In the genomic region with DNA sequence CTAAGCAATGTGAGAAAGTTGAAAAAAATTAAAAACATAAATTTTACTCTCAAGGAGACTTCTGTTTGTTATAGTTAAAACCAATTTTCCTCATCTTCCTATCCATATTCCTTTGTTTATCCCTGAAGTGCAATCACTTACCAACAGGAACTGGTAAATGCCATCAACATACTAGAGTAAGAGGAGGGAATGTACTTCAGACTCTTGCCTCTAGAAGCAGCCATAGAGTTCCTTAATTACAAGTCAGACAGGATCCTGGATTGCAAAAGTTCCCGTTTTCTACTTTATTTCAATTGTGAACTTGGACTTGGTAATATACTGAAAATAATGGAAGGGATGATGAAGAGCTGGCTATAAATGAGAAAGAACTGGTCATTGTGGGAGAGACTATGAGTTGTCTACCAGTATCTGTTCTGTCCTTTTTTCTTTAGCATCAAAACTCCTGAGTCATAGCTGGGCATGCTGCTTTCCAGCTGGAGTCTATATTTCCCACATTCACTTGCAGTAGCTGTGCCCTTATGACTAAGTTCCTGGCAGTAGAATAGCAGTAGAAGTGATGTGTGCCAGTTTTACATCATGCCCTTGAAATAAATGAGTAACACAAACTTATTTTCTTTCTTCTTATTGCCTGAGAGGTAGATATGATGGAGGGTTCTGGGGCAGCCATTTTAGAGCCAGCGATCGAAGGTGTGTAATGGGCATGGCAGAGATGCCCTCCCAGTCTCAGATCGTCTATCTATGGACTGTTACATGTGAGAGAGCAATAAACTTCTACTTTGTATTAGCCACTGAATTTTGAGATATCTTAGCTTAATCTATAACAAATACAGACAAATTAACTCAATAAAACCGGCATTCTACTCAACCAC, we compare ENCODE assay signal across 12 cellular contexts. TPM values are rescaled to one million over a fixed set of nuclear protein-coding genes. Genes with fewer than 3 reads are reported as not detected.
A peak's percentile ranks its signal among the peaks of the same experiment; 100 is the strongest.
DNase-seq lines count a peak whose midpoint lies in the region; ATAC-seq and TF ChIP-seq lines count a peak whose summit lies in the region.
"Had no signal": no experiment of that assay in that cellular context is flagged by ENCODE, and none has a peak within 500 bp of the region (broad histone marks: within the 10 kb centered on the region; RNA-seq: fewer than 3 reads in every experiment).

No MANE protein-coding gene starts in this region.

- no peak for ATAC-seq in naive thymus-derived CD4-positive, alpha-beta T cell
- ATAC-seq in effector memory CD8-positive, alpha-beta T cell (replicated peaks) = no peak

- H3K4me3 Mint-ChIP-seq in naive thymus-derived CD4-positive, alpha-beta T cell = no peak overlapping the region
- H3K4me3 Mint-ChIP-seq in effector memory CD8-positive, alpha-beta T cell = no peak overlapping the region

- peak overlapping the region in 1 of 9 donors; percentile 47 for H3K27ac Mint-ChIP-seq in naive thymus-derived CD4-positive, alpha-beta T cell
- H3K27ac Mint-ChIP-seq in effector memory CD8-positive, alpha-beta T cell = no peak overlapping the region

- H3K4me1 ChIP-seq in adipocyte (ENCODE audit: control insufficient read depth, insufficient read depth, low read length) (peaks cover 16% of the 10 kb centered on the region), sigmoid colon (peaks cover 0 to 4% (median 2%) of the 10 kb centered on the region in 4 donors)
- peaks cover 0 to 15% of the 10 kb centered on the region in 2 donors for H3K4me1 ChIP-seq in naive thymus-derived CD4-positive, alpha-beta T cell (ENCODE audit: control insufficient read depth in 2 of 2, insufficient read depth in 2 of 2, low read length in 2 of 2)

- TF ChIP-seq EP300 in sigmoid colon (IDR thresholded peaks at IDR 0.05) = no peak

- peaks cover 0 to 22% (median 19%) of the 10 kb centered on the region in 7 donors for H3K4me1 Mint-ChIP-seq in naive thymus-derived CD4-positive, alpha-beta T cell
- H3K4me1 Mint-ChIP-seq in effector memory CD8-positive, alpha-beta T cell (ENCODE audit: low read depth in 2 of 2) = peaks cover 3 to 6% of the 10 kb centered on the region in 2 donors

- peak overlapping the region in 2 of 4 donors; percentile 1 to 57 for H3K27ac ChIP-seq in sigmoid colon
- H3K27ac ChIP-seq in naive thymus-derived CD4-positive, alpha-beta T cell (ENCODE audit: low read depth, low read length) = no peak overlapping the region

- WGBS in sigmoid colon, 2 donors = 78 to 90% methylated on average over 5 of the region's 5 CpGs

- POLR2A ChIA-PET in naive thymus-derived CD4-positive, alpha-beta T cell (lab: Charles Lee) = no interaction called here

- H3K36me3 ChIP-seq in adipocyte (ENCODE audit: control insufficient read depth, insufficient read depth, low read length, severe bottlenecking) (no peaks in the 10 kb centered on the region), sigmoid colon (no peaks in the 10 kb centered on the region)
- H3K36me3 ChIP-seq in naive thymus-derived CD4-positive, alpha-beta T cell (ENCODE audit: control insufficient read depth in 2 of 3, insufficient read depth in 3 of 3, low read length in 3 of 3) = no peaks in the 10 kb centered on the region

- CTCF ChIA-PET in naive thymus-derived CD4-positive, alpha-beta T cell (lab: Charles Lee) = no interaction called here

- H3K9me3 ChIP-seq in adipocyte (ENCODE audit: control insufficient read depth, low read length) (no peaks in the 10 kb centered on the region), sigmoid colon (no peaks in the 10 kb centered on the region)
- H3K9me3 ChIP-seq in naive thymus-derived CD4-positive, alpha-beta T cell (ENCODE audit: control insufficient read depth in 2 of 3, low read length in 3 of 3) = no peaks in the 10 kb centered on the region

- H3K27me3 Mint-ChIP-seq in naive thymus-derived CD4-positive, alpha-beta T cell = peaks cover 0 to 7% (median 0%) of the 10 kb centered on the region in 5 donors
- peaks cover 0 to 11% of the 10 kb centered on the region in 2 donors for H3K27me3 Mint-ChIP-seq in effector memory CD8-positive, alpha-beta T cell

- intact Hi-C loops in sigmoid colon (cut with DNase I) = no loop called here
- intact Hi-C loops in naive thymus-derived CD4-positive, alpha-beta T cell (cut with micrococcal nuclease) = no loop called here

- no peak overlapping the region for H3K9ac ChIP-seq in adipocyte (ENCODE audit: low read length)

- no peaks in the 10 kb centered on the region for H3K36me3 Mint-ChIP-seq in naive thymus-derived CD4-positive, alpha-beta T cell
- no peaks in the 10 kb centered on the region for H3K36me3 Mint-ChIP-seq in effector memory CD8-positive, alpha-beta T cell (ENCODE audit: insufficient read depth)

- peak overlapping the region; percentile 10 for H3K4me3 ChIP-seq in adipocyte (ENCODE audit: low read length)
- H3K4me3 ChIP-seq in sigmoid colon = no peak overlapping the region
- no peak overlapping the region for H3K4me3 ChIP-seq in naive thymus-derived CD4-positive, alpha-beta T cell (ENCODE audit: low read length)

- peaks cover 0 to 2% (median 0%) of the 10 kb centered on the region in 11 donors for H3K9me3 Mint-ChIP-seq in naive thymus-derived CD4-positive, alpha-beta T cell
- H3K9me3 Mint-ChIP-seq in effector memory CD8-positive, alpha-beta T cell = no peaks in the 10 kb centered on the region

- TF ChIP-seq CTCF in sigmoid colon (IDR thresholded peaks at IDR 0.05) = no peak

- DNase-seq in A172 (ENCODE audit: low spot score) (peak; percentile 90), GOT3 (lab: John Stamatoyannopoulos, UW) (peak; percentile 34), adipocyte (ENCODE audit: low read depth) (peak; percentile 65), hepatic stellate cell (ENCODE audit: low spot score) (peak; percentile 2), sigmoid colon (no peak), NAMALWA (ENCODE audit: low spot score) (no peak)
- DNase-seq in naive thymus-derived CD4-positive, alpha-beta T cell = no peak
- DNase-seq in effector memory CD8-positive, alpha-beta T cell = no peak
- DNase-seq: activated CD4-positive, alpha-beta T cell treated with anti-CD3 and anti-CD28 coated beads for 1 hour; COR-L47; NCI-H526 treated with DMSO at 0.1 percent for 48 hours; stimulated activated CD4-positive, alpha-beta T cell treated with anti-CD3 and anti-CD28 coated beads, Interleukin-4, amount 100 ng/mL, for 1 hour had no signal

- H3K27me3 ChIP-seq in adipocyte (replicated peaks; ENCODE audit: control insufficient read depth, insufficient read depth, low read length) (no peaks in the 10 kb centered on the region), sigmoid colon (no peaks in the 10 kb centered on the region)
- no peaks in the 10 kb centered on the region for H3K27me3 ChIP-seq in naive thymus-derived CD4-positive, alpha-beta T cell (ENCODE audit: control insufficient read depth in 2 of 2, insufficient read depth in 2 of 2, low read length in 2 of 2)

- TF ChIP-seq POLR2A in sigmoid colon (IDR thresholded peaks at IDR 0.05) = no peak

RNA-seq across cellular contexts. Expression of gene SPARCL1, which starts 26.8 kb away (rescaled TPM):
- total RNA-seq in A172 (2014; rRNA removed; shearing (Covaris generic)) = not detected in 2 replicates
- total RNA-seq in sigmoid colon = 1,000 to 10,000 TPM; 1,005 to 1,386 (median 1,166) TPM
- 100 to 1,000 TPM in 1 of 3 donors, 10 to 100 TPM in 2; 10.4 to 145 (median 28.8) TPM for polyA plus RNA-seq in sigmoid colon
- not detected for total RNA-seq in naive thymus-derived CD4-positive, alpha-beta T cell
- not detected for polyA plus RNA-seq in naive thymus-derived CD4-positive, alpha-beta T cell

RNA-seq across cellular contexts. Expression of gene DSPP, which starts 52.3 kb away (rescaled TPM):
- not detected in 2 replicates for total RNA-seq in A172 (2014; rRNA removed; shearing (Covaris generic))
- not detected for total RNA-seq in sigmoid colon
- not detected for polyA plus RNA-seq in sigmoid colon
- not detected for total RNA-seq in naive thymus-derived CD4-positive, alpha-beta T cell
- polyA plus RNA-seq in naive thymus-derived CD4-positive, alpha-beta T cell = not detected

Comparison
In these comparisons a context has a peak if more than half of its experiments do, and no peak if none do; other contexts are left out.
1. DNase-seq: peak in A172 (single experiment), GOT3 (single experiment), adipocyte (single experiment) and hepatic stellate cell (single experiment); none in sigmoid colon (single experiment), naive thymus-derived CD4-positive, alpha-beta T cell (0 of 9), effector memory CD8-positive, alpha-beta T cell (0 of 3) and NAMALWA (single experiment).
2. RNA of gene SPARCL1, which starts 26.8 kb away (total RNA-seq): 1,005 to 1,386 TPM in sigmoid colon; not detected in A172 and not detected in naive thymus-derived CD4-positive, alpha-beta T cell; every median in the first group is over 100 times any median in the second.